In genomic region chr17:58339775-58340622, GRCh38 we compare ENCODE assay signal across 10 cellular contexts. TPM values are rescaled to one million over a fixed set of nuclear protein-coding genes. Genes with fewer than 3 reads are reported as not detected.
DNase-seq lines count a peak whose midpoint lies in the region; ATAC-seq, FAIRE-seq and TF ChIP-seq lines count a peak whose summit lies in the region.
"Had no signal": no experiment of that assay in that cellular context is flagged by ENCODE, and none has a peak within 500 bp of the region (broad histone marks: within the 10 kb centered on the region; RNA-seq: fewer than 3 reads in every experiment).

No MANE protein-coding gene starts in this region.

- H3K4me2 ChIP-seq in astrocyte (ENCODE audit: low read length) (peak overlapping the region; percentile 82), mammary epithelial cell (ENCODE audit: insufficient read depth, low read depth, low read length) (no peak overlapping the region)

- H3K9ac ChIP-seq in HUES6 (ENCODE audit: low read length): peak overlapping the region; percentile 95
- peak overlapping the region; percentile 52 for H3K9ac ChIP-seq in astrocyte (ENCODE audit: low read length)
- no peak overlapping the region for H3K9ac ChIP-seq in mammary epithelial cell (ENCODE audit: insufficient read depth, low read length)

- H3K27ac ChIP-seq in HUES6 (ENCODE audit: low read depth, low read length) (peak overlapping the region; percentile 99; the same call in 1 of the 2 replicates), astrocyte (ENCODE audit: low read depth, low read length) (no peak overlapping the region), mammary epithelial cell (ENCODE audit: insufficient read depth, low read depth, low read length) (no peak overlapping the region)

- peaks cover 27% of the 10 kb centered on the region for H3K4me1 Mint-ChIP-seq in astrocyte (ENCODE audit: low read depth, unreplicated experiment)
- peaks cover 73 to 98% (median 88%) of the 10 kb centered on the region in 3 donors for H3K4me1 Mint-ChIP-seq in naive B cell

- ATAC-seq in naive B cell (ENCODE audit: low read depth in 2 of 2): no peak

- H3K36me3 Mint-ChIP-seq in astrocyte (ENCODE audit: low read depth, unreplicated experiment) (peaks cover 5% of the 10 kb centered on the region), naive B cell (peaks cover 4 to 6% of the 10 kb centered on the region in 2 donors)

- peaks cover 49% of the 10 kb centered on the region for H3K4me1 ChIP-seq in HUES6 (ENCODE audit: control insufficient read depth, insufficient read depth, low read length)
- H3K4me1 ChIP-seq in astrocyte (ENCODE audit: insufficient read depth, low read length): peaks cover 32% of the 10 kb centered on the region
- H3K4me1 ChIP-seq in mammary epithelial cell (ENCODE audit: insufficient read depth, low read length): peaks cover 13% of the 10 kb centered on the region

- H3K4me3 ChIP-seq in BJ (ENCODE audit: low read depth, low read length): peak overlapping the region; percentile 31
- peak overlapping the region; percentile 29; the same call in 1 of the 2 replicates for H3K4me3 ChIP-seq in HUES6 (ENCODE audit: low read depth, low read length)
- H3K4me3 ChIP-seq in astrocyte (ENCODE audit: insufficient read depth, low read depth, low read length): peak overlapping the region; percentile 8
- no peak overlapping the region for H3K4me3 ChIP-seq in mammary epithelial cell (replicated peaks in 1 of 3; ENCODE audit: insufficient read depth in 1 of 3, low read depth in 2 of 3, low read length in 3 of 3)

- H3K27me3 Mint-ChIP-seq in astrocyte (ENCODE audit: low read depth, unreplicated experiment) (no peaks in the 10 kb centered on the region), naive B cell (no peaks in the 10 kb centered on the region)

- dilution Hi-C loops in mammary epithelial cell (cut with HindIII; ENCODE audit: low sequenced_read_pairs): no loop called here

- H4K20me1 ChIP-seq in astrocyte (ENCODE audit: insufficient read depth, low read length): no peaks in the 10 kb centered on the region
- no peaks in the 10 kb centered on the region for H4K20me1 ChIP-seq in mammary epithelial cell (ENCODE audit: insufficient read depth, low read length)

- no peaks in the 10 kb centered on the region for H3K9me3 Mint-ChIP-seq in astrocyte (ENCODE audit: unreplicated experiment)
- H3K9me3 Mint-ChIP-seq in naive B cell: no peaks in the 10 kb centered on the region

- WGBS in mammary epithelial cell (ENCODE audit: low coverage, missing lambda C conversion rate): 96% methylated on average over 7 of the region's 7 CpGs

- DNase-seq in BJ (ENCODE audit: low read depth): no peak
- DNase-seq in astrocyte (ENCODE audit: low read depth): no peak
- no peak for DNase-seq in naive B cell
- no peak for DNase-seq in GM20000 (ENCODE audit: low spot score)
- DNase-seq in NCI-H510A (lab: John Stamatoyannopoulos, UW): no peak
- DNase-seq in NCI-H1105 (lab: John Stamatoyannopoulos, UW): no peak
- DNase-seq in mammary epithelial cell: no peak
- DNase-seq: NCI-H526 treated with DMSO at 0.1 percent for 48 hours had no signal

- CTCF ChIA-PET in BJ (lab: Yijun Ruan, JAX) (interaction anchor here (0.7 to 4.5 kb wide), 2 partner anchors 23 to 506 kb away, joined by 3 to 19 read pairs; no protein-coding TSS in a partner anchor), mammary epithelial cell (lab: Charles Lee; ENCODE audit: low non-redundant PET) (no interaction called here)

- FAIRE-seq in astrocyte (lab: Jason Lieb, UNC): no peak
- FAIRE-seq: G401.6 had no signal

- POLR2A ChIA-PET in BJ (lab: Charles Lee): interaction anchor here (4.3 kb wide), 1 partner anchor 12 kb away, joined by 26 read pairs; the partner anchor contains the start of gene SUPT4H1

- no TSS peak for BruUV-seq in mammary epithelial cell (replicated peaks; lab: Mats Ljungman, UMichigan)

- intact Hi-C loops in mammary epithelial cell (cut with micrococcal nuclease): no loop called here

- in situ Hi-C loops in mammary epithelial cell (cut with MboI; ENCODE audit: low sequenced_read_pairs in 2 of 2): no loop called here

- no peak overlapping the region for H3K27ac Mint-ChIP-seq in astrocyte (ENCODE audit: unreplicated experiment)
- peak overlapping the region; percentile 93 to 100 (median 100) for H3K27ac Mint-ChIP-seq in naive B cell

- no peak overlapping the region for H3K4me3 Mint-ChIP-seq in astrocyte (ENCODE audit: unreplicated experiment)
- H3K4me3 Mint-ChIP-seq in naive B cell: peak overlapping the region; percentile 91 to 100 (median 100)

- no peaks in the 10 kb centered on the region for H3K9me3 ChIP-seq in HUES6 (ENCODE audit: control insufficient read depth, insufficient read depth, low read depth, low read length)
- H3K9me3 ChIP-seq in astrocyte (ENCODE audit: insufficient read depth, low read depth, low read length): no peaks in the 10 kb centered on the region
- H3K9me3 ChIP-seq in mammary epithelial cell (replicated peaks; ENCODE audit: insufficient read depth, low read length): no peaks in the 10 kb centered on the region

- TF ChIP-seq CTCF in BJ (IDR thresholded peaks at IDR 0.05; ENCODE audit: insufficient read depth, low read depth, low read length): no peak
- no peak for TF ChIP-seq CTCF in astrocyte (IDR thresholded peaks at IDR 0.05; ENCODE audit: insufficient read depth, low read depth, low read length)
- TF ChIP-seq CTCF in GM20000 (IDR thresholded peaks at IDR 0.05; ENCODE audit: extremely low read depth, missing control alignments): no peak
- TF ChIP-seq CTCF in mammary epithelial cell (conservative IDR thresholded peaks at IDR 0.05 in 1 of 2, IDR thresholded peaks at IDR 0.05 in 1 of 2; ENCODE audit: extremely low read depth in 1 of 2, insufficient read depth in 1 of 2, low read depth in 1 of 2, low read length in 2 of 2): no peak

- no peaks in the 10 kb centered on the region for H3K27me3 ChIP-seq in BJ (ENCODE audit: control insufficient read depth, insufficient read depth, low read length)
- H3K27me3 ChIP-seq in HUES6 (ENCODE audit: control insufficient read depth, insufficient read depth, low read length): no peaks in the 10 kb centered on the region
- H3K27me3 ChIP-seq in astrocyte (ENCODE audit: insufficient read depth, low read length): no peaks in the 10 kb centered on the region
- H3K27me3 ChIP-seq in mammary epithelial cell (ENCODE audit: insufficient read depth, low read length): no peaks in the 10 kb centered on the region

- peaks cover 5% of the 10 kb centered on the region for H3K36me3 ChIP-seq in BJ (ENCODE audit: control insufficient read depth, insufficient read depth, low read length)
- H3K36me3 ChIP-seq in HUES6 (ENCODE audit: control insufficient read depth, insufficient read depth, low read length): peaks cover 18% of the 10 kb centered on the region
- peaks cover 8% of the 10 kb centered on the region for H3K36me3 ChIP-seq in astrocyte (ENCODE audit: insufficient read depth, low read length)
- no peaks in the 10 kb centered on the region for H3K36me3 ChIP-seq in mammary epithelial cell (ENCODE audit: insufficient read depth, low read length)

- peak overlapping the region; percentile 18 for H2AFZ ChIP-seq in astrocyte (ENCODE audit: low read depth, low read length)
- H2AFZ ChIP-seq in mammary epithelial cell (ENCODE audit: low read depth, low read length): no peak overlapping the region

- H3K79me2 ChIP-seq in astrocyte (ENCODE audit: insufficient read depth, low read length) (no peaks in the 10 kb centered on the region), mammary epithelial cell (ENCODE audit: insufficient read depth, low read length) (no peaks in the 10 kb centered on the region)

RNA-seq across cellular contexts. Expression of gene TSPOAP1, which starts 11.4 kb away (rescaled TPM):
- 3.9 and 5.6 TPM in 2 replicates for polyA plus RNA-seq in BJ (2011; rRNA removed)
- 0.87 and 2.1 TPM in 2 replicates for polyA minus RNA-seq in BJ (2011; rRNA and poly(A)+ RNA removed)
- 0.60 and 0.79 TPM in 2 replicates for total RNA-seq in astrocyte
- under 1 TPM in 4 of 6 donors, not detected in 2; 0.03 to 0.58 (median 0.38) TPM for polyA plus RNA-seq in naive B cell (ENCODE audit: low read depth in 6 of 6)
- under 1 TPM; 0.05 to 0.17 TPM for total RNA-seq in mammary epithelial cell
- not detected for polyA plus RNA-seq in mammary epithelial cell
- not detected for polyA minus RNA-seq in mammary epithelial cell

RNA-seq across cellular contexts. Expression of gene SUPT4H1, which starts 12.0 kb away (rescaled TPM):
- polyA plus RNA-seq in BJ (2011; rRNA removed) (145 and 215 TPM in 2 replicates), naive B cell (ENCODE audit: low read depth in 6 of 6) (100 to 1,000 TPM in 4 of 6 donors, 10 to 100 TPM in 2; 77.4 to 128 (median 110) TPM), mammary epithelial cell (94.7 TPM)
- polyA minus RNA-seq in BJ (2011; rRNA and poly(A)+ RNA removed): 36.8 and 65.5 TPM in 2 replicates
- total RNA-seq in astrocyte (97.1 and 108 TPM in 2 replicates), mammary epithelial cell (10 to 100 TPM; 32.3 to 55.3 TPM)
- 126 TPM for polyA minus RNA-seq in mammary epithelial cell

RNA-seq across cellular contexts. Expression of gene MPO, which starts 59.3 kb away (rescaled TPM):
- not detected in 2 replicates for polyA plus RNA-seq in BJ (2011; rRNA removed)
- polyA minus RNA-seq in BJ (2011; rRNA and poly(A)+ RNA removed): not detected in 2 replicates
- not detected in 2 replicates for total RNA-seq in astrocyte
- polyA plus RNA-seq in naive B cell (ENCODE audit: low read depth in 6 of 6): under 1 TPM in 2 of 6 donors, not detected in 4; 0.12 to 0.29 TPM
- total RNA-seq in mammary epithelial cell: not detected
- not detected for polyA plus RNA-seq in mammary epithelial cell
- not detected for polyA minus RNA-seq in mammary epithelial cell

Comparison
In these comparisons a context has a peak if more than half of its experiments do, and no peak if none do; other contexts are left out.
1. H3K4me3 ChIP-seq: peak in BJ (single experiment), HUES6 (single experiment) and astrocyte (single experiment); none in mammary epithelial cell (0 of 3).